ENCODE assay signal across 8 cellular contexts in genomic region chr18:72762505-72763122, GRCh38.
A peak's percentile ranks its signal among the peaks of the same experiment; 100 is the strongest.
DNase-seq lines count a peak whose midpoint lies in the region; ATAC-seq, FAIRE-seq and TF ChIP-seq lines count a peak whose summit lies in the region.

No MANE protein-coding gene starts in this region.

- H3K27me3 ChIP-seq in stomach, result peaks cover 0 to 5% (median 0%) of the 10 kb centered on the region in 3 donors

- TF ChIP-seq CTCF in AG04449 (IDR thresholded peaks at IDR 0.05; ENCODE audit: insufficient read depth, low read length, missing control alignments) (peak; percentile 46), glutamatergic neuron (IDR thresholded peaks at IDR 0.05; ENCODE audit: partially characterized antibody, unreplicated experiment) (peak; percentile 89), stomach (IDR thresholded peaks at IDR 0.05) (peak in 5 of 7 experiments; percentile 24 to 72 (median 60))

- 16 to 21% (median 16%) methylated on average over 5 of the region's 5 CpGs for WGBS in stomach, 5 donors

- no peak for TF ChIP-seq EP300 in stomach (IDR thresholded peaks at IDR 0.05)

- no peak for TF ChIP-seq POLR2A in stomach (IDR thresholded peaks at IDR 0.05)

- FAIRE-seq in TTC549 (lab: Jason Lieb, UNC), result peak; percentile 82

- no peaks in the 10 kb centered on the region for H3K4me1 ChIP-seq in stomach

- POLR2A ChIA-PET in AG04449 (lab: Yijun Ruan, JAX), result no interaction called here

- H3K36me3 Mint-ChIP-seq in glutamatergic neuron (ENCODE audit: unreplicated experiment), result no peaks in the 10 kb centered on the region

- H3K27ac Mint-ChIP-seq in glutamatergic neuron (ENCODE audit: unreplicated experiment), result no peak overlapping the region

- no peaks in the 10 kb centered on the region for H3K27me3 Mint-ChIP-seq in glutamatergic neuron (ENCODE audit: unreplicated experiment)

- ATAC-seq in GM18498 (IDR thresholded peaks at IDR 0.05; ENCODE audit: unreplicated experiment), result peak; percentile 77
- ATAC-seq in HG02884 (IDR thresholded peaks at IDR 0.05; ENCODE audit: unreplicated experiment), result peak; percentile 84

- DNase-seq in AG04449 (ENCODE audit: low read depth, low spot score) (peak; percentile 33), NCI-H1694 (lab: John Stamatoyannopoulos, UW) (peak; percentile 76), glutamatergic neuron (no peak), stomach (no peak)
- DNase-seq in stimulated activated CD4-positive, alpha-beta T cell treated with anti-CD3 and anti-CD28 coated beads, Interleukin-4, amount 100 ng/mL, for 4 hours, result no peak

- CTCF ChIA-PET in AG04449 (lab: Yijun Ruan, JAX), result interaction anchor here (0.7 to 6.6 kb wide), 18 partner anchors 11 to 1789 kb away, joined by 3 to 78 read pairs (median 4); no protein-coding TSS in a partner anchor

- H3K4me3 ChIP-seq in AG04449 (ENCODE audit: low read depth, low read length) (no peak overlapping the region), stomach (no peak overlapping the region)

- no peak overlapping the region for H3K4me3 Mint-ChIP-seq in glutamatergic neuron (ENCODE audit: unreplicated experiment)

- intact Hi-C loops in stomach (cut with DNase I; ENCODE audit: low total_unique reads), result loop anchor here (5.0 kb wide), 1 partner anchor 1085 kb away; no protein-coding TSS in a partner anchor

- no peak overlapping the region for H3K27ac ChIP-seq in stomach

- H3K9me3 Mint-ChIP-seq in glutamatergic neuron (ENCODE audit: unreplicated experiment), result peaks cover 2% of the 10 kb centered on the region

- no peaks in the 10 kb centered on the region for H3K36me3 ChIP-seq in stomach

- no peaks in the 10 kb centered on the region for H3K9me3 ChIP-seq in stomach

- no peaks in the 10 kb centered on the region for H3K4me1 Mint-ChIP-seq in glutamatergic neuron (ENCODE audit: low read depth, unreplicated experiment)

Comparison
In these comparisons a context has a peak if more than half of its experiments do, and no peak if none do; other contexts are left out.
1. DNase-seq: peak in AG04449 (single experiment) and NCI-H1694 (single experiment); none in glutamatergic neuron (single experiment), stomach (single experiment) and stimulated activated CD4-positive, alpha-beta T cell treated with anti-CD3 and anti-CD28 coated beads, Interleukin-4, amount 100 ng/mL, for 4 hours (0 of 2).
2. Peak in every context shown above with its lines, with median percentiles within 50 percentile points of each other: CTCF ChIP-seq.